In genomic region chr12:13462450-13462849, GRCh38 we compare ENCODE assay signal across 38 cellular contexts.
"Had no signal": no experiment of that assay in that cellular context is flagged by ENCODE, and none has a peak within 500 bp of the region (broad histone marks: within the 10 kb centered on the region; RNA-seq: fewer than 3 reads in every experiment).

No MANE protein-coding gene starts in this region.

- H3K4me3 Mint-ChIP-seq: activated naive CD4-positive, alpha-beta T cell treated with anti-CD3 and anti-CD28 coated beads for 36 hours; activated naive CD4-positive, alpha-beta T cell treated with anti-CD3 and anti-CD28 coated beads, Interleukin-2, amount 10 ng/mL, durations not matched to agents 7 days and 5 days; activated naive CD4-positive, alpha-beta T cell treated with anti-CD3 and anti-CD28 coated beads, Interleukin-2, amount 50 U/mL, for 24 hours; activated naive CD8-positive, alpha-beta T cell; activated naive CD8-positive, alpha-beta T cell treated with anti-CD3 and anti-CD28 coated beads for 36 hours; activated naive CD8-positive, alpha-beta T cell treated with anti-CD3 and anti-CD28 coated beads, Interleukin-2, amount 10 ng/mL, durations not matched to agents 7 days and 5 days; activated naive CD8-positive, alpha-beta T cell treated with anti-CD3 and anti-CD28 coated beads, Interleukin-2, amount 50 U/mL, for 24 hours; activated T-cell treated with anti-CD3 and anti-CD28 coated beads, Interleukin-2, amount 50 U/mL, for 24 hours; activated T-cell treated with anti-CD3 and anti-CD28 coated beads, Interleukin-2, amount 50 U/mL, for 4 hours; activated T-cell treated with anti-CD3 and anti-CD28 coated beads, Interleukin-2, amount 50 U/mL, for 72 hours; activated T-helper 1 cell treated with anti-CD3 and anti-CD28 coated beads, Interleukin-12 subunit alpha, Interleukin-12 subunit beta, Interleukin-2, Interleukin-4 antibody, amounts not matched to agents 30 ng/mL and 10 ng/mL and 1 ng/mL, durations not matched to agents 14 hours and 24 hours and 36 hours; activated T-helper 17 cell treated with anti-CD3 and anti-CD28 coated beads, Interleukin-2, amount 50 U/mL, for 72 hours; brain; central memory CD8-positive, alpha-beta T cell had no signal

- H3K27me3 Mint-ChIP-seq: activated naive CD4-positive, alpha-beta T cell treated with anti-CD3 and anti-CD28 coated beads, Interleukin-2, amount 10 ng/mL, durations not matched to agents 7 days and 5 days had no signal

- H3K27ac ChIP-seq: adrenal gland, ascending aorta, body of pancreas, brain microvascular endothelial cell, breast epithelium, cardiac muscle cell had no signal

- H3K4me3 ChIP-seq: adrenal gland, ascending aorta, body of pancreas, breast epithelium, cardiac muscle cell had no signal

- H3K9me3 Mint-ChIP-seq: activated naive CD4-positive, alpha-beta T cell treated with anti-CD3 and anti-CD28 coated beads for 36 hours; activated naive CD4-positive, alpha-beta T cell treated with anti-CD3 and anti-CD28 coated beads, Interleukin-2, amount 10 ng/mL, durations not matched to agents 7 days and 5 days; activated naive CD4-positive, alpha-beta T cell treated with anti-CD3 and anti-CD28 coated beads, Interleukin-2, amount 50 U/mL, for 72 hours; activated naive CD8-positive, alpha-beta T cell treated with anti-CD3 and anti-CD28 coated beads for 36 hours; activated naive CD8-positive, alpha-beta T cell treated with anti-CD3 and anti-CD28 coated beads, Interleukin-2, amount 10 ng/mL, durations not matched to agents 7 days and 5 days; activated naive CD8-positive, alpha-beta T cell treated with anti-CD3 and anti-CD28 coated beads, Interleukin-2, amount 50 U/mL, for 24 hours; activated T-cell treated with anti-CD3 and anti-CD28 coated beads, Interleukin-2, amount 50 U/mL, for 24 hours; activated T-cell treated with anti-CD3 and anti-CD28 coated beads, Interleukin-2, amount 50 U/mL, for 4 hours; activated T-cell treated with anti-CD3 and anti-CD28 coated beads, Interleukin-2, amount 50 U/mL, for 72 hours; activated T-helper 1 cell treated with anti-CD3 and anti-CD28 coated beads, Interleukin-12 subunit alpha, Interleukin-12 subunit beta, Interleukin-2, Interleukin-4 antibody, amounts not matched to agents 30 ng/mL and 10 ng/mL and 1 ng/mL, durations not matched to agents 14 hours and 24 hours and 36 hours; activated T-helper 17 cell treated with anti-CD3 and anti-CD28 coated beads, Interleukin-2, amount 50 U/mL, for 72 hours; activated T-helper 2 cell treated with anti-CD3 and anti-CD28 coated beads, Interferon-gamma antibody, Interleukin-2, Interleukin-4, amounts not matched to agents 10 μg/mL and 5 μg/mL and 100 μg/mL, durations not matched to agents 14 hours and 24 hours and 36 hours; brain; central memory CD8-positive, alpha-beta T cell had no signal

- DNase-seq: activated effector memory CD4-positive, alpha-beta T cell treated with anti-CD3 and anti-CD28 coated beads, Interleukin-2, amount 50 U/mL, for 16 hours; activated effector memory CD4-positive, alpha-beta T cell treated with Interleukin-2 at 50 U/mL for 16 hours; activated gamma-delta T cell; activated gamma-delta T cell treated with Interleukin-2 at 50 U/mL for 16 hours; activated naive CD4-positive, alpha-beta T cell; activated naive CD4-positive, alpha-beta T cell treated with anti-CD3 and anti-CD28 coated beads for 36 hours; activated naive CD4-positive, alpha-beta T cell treated with anti-CD3 and anti-CD28 coated beads, Interleukin-2, amount 10 ng/mL, durations not matched to agents 7 days and 5 days; activated naive CD4-positive, alpha-beta T cell treated with anti-CD3 and anti-CD28 coated beads, Interleukin-2, amount 50 U/mL, for 16 hours; activated naive CD4-positive, alpha-beta T cell treated with Interleukin-2 at 50 U/mL for 16 hours; activated naive CD8-positive, alpha-beta T cell treated with anti-CD3 and anti-CD28 coated beads for 36 hours; activated naive CD8-positive, alpha-beta T cell treated with anti-CD3 and anti-CD28 coated beads, Interleukin-2, amount 10 ng/mL, durations not matched to agents 7 days and 5 days; activated naive CD8-positive, alpha-beta T cell treated with anti-CD3 and anti-CD28 coated beads, Interleukin-2, amount 50 U/mL, for 24 hours; activated T-cell treated with anti-CD3 and anti-CD28 coated beads, Interleukin-2, amount 50 U/mL, for 1 hour; activated T-cell treated with anti-CD3 and anti-CD28 coated beads, Interleukin-2, amount 50 U/mL, for 24 hours; activated T-cell treated with anti-CD3 and anti-CD28 coated beads, Interleukin-2, amount 50 U/mL, for 4 hours; activated T-cell treated with anti-CD3 and anti-CD28 coated beads, Interleukin-2, amount 50 U/mL, for 48 hours; activated T-cell treated with anti-CD3 and anti-CD28 coated beads, Interleukin-2, amount 50 U/mL, for 72 hours; adrenal gland; amniotic stem cell; amygdala; anterior cingulate cortex; aorta; body of pancreas; brain microvascular endothelial cell; caudate nucleus; central memory CD4-positive, alpha-beta T cell; cerebellar nuclear complex had no signal

- H3K27me3 ChIP-seq: adrenal gland, ascending aorta, brain microvascular endothelial cell, breast epithelium, cardiac muscle cell had no signal

- H3K27ac Mint-ChIP-seq: activated naive CD4-positive, alpha-beta T cell treated with anti-CD3 and anti-CD28 coated beads for 36 hours; activated naive CD4-positive, alpha-beta T cell treated with anti-CD3 and anti-CD28 coated beads, Interleukin-2, amount 10 ng/mL, durations not matched to agents 7 days and 5 days; activated naive CD4-positive, alpha-beta T cell treated with anti-CD3 and anti-CD28 coated beads, Interleukin-2, amount 50 U/mL, for 24 hours; activated naive CD4-positive, alpha-beta T cell treated with anti-CD3 and anti-CD28 coated beads, Interleukin-2, amount 50 U/mL, for 72 hours; activated naive CD8-positive, alpha-beta T cell; activated naive CD8-positive, alpha-beta T cell treated with anti-CD3 and anti-CD28 coated beads for 36 hours; activated naive CD8-positive, alpha-beta T cell treated with anti-CD3 and anti-CD28 coated beads, Interleukin-2, amount 10 ng/mL, durations not matched to agents 7 days and 5 days; activated naive CD8-positive, alpha-beta T cell treated with anti-CD3 and anti-CD28 coated beads, Interleukin-2, amount 50 U/mL, for 24 hours; activated T-cell treated with anti-CD3 and anti-CD28 coated beads, Interleukin-2, amount 50 U/mL, for 24 hours; activated T-cell treated with anti-CD3 and anti-CD28 coated beads, Interleukin-2, amount 50 U/mL, for 72 hours; activated T-helper 1 cell treated with anti-CD3 and anti-CD28 coated beads, Interleukin-12 subunit alpha, Interleukin-12 subunit beta, Interleukin-2, Interleukin-4 antibody, amounts not matched to agents 30 ng/mL and 10 ng/mL and 1 ng/mL, durations not matched to agents 14 hours and 24 hours and 36 hours; activated T-helper 17 cell treated with anti-CD3 and anti-CD28 coated beads, Interleukin-2, amount 50 U/mL, for 72 hours; activated T-helper 2 cell treated with anti-CD3 and anti-CD28 coated beads, Interferon-gamma antibody, Interleukin-2, Interleukin-4, amounts not matched to agents 10 μg/mL and 5 μg/mL and 100 μg/mL, durations not matched to agents 14 hours and 24 hours and 36 hours; brain had no signal

- H3K36me3 ChIP-seq: adrenal gland, ascending aorta, brain microvascular endothelial cell, breast epithelium, cardiac muscle cell had no signal

- H3K9me3 ChIP-seq: adrenal gland, ascending aorta, body of pancreas, breast epithelium had no signal

- H3K4me1 Mint-ChIP-seq: activated naive CD4-positive, alpha-beta T cell treated with anti-CD3 and anti-CD28 coated beads, Interleukin-2, amount 10 ng/mL, durations not matched to agents 7 days and 5 days; activated naive CD4-positive, alpha-beta T cell treated with anti-CD3 and anti-CD28 coated beads, Interleukin-2, amount 50 U/mL, for 24 hours; activated naive CD8-positive, alpha-beta T cell treated with anti-CD3 and anti-CD28 coated beads for 36 hours; activated naive CD8-positive, alpha-beta T cell treated with anti-CD3 and anti-CD28 coated beads, Interleukin-2, amount 10 ng/mL, durations not matched to agents 7 days and 5 days; activated naive CD8-positive, alpha-beta T cell treated with anti-CD3 and anti-CD28 coated beads, Interleukin-2, amount 50 U/mL, for 24 hours; activated T-helper 17 cell treated with anti-CD3 and anti-CD28 coated beads, Interleukin-2, amount 50 U/mL, for 72 hours; central memory CD8-positive, alpha-beta T cell had no signal

- H3K36me3 Mint-ChIP-seq: activated naive CD4-positive, alpha-beta T cell treated with anti-CD3 and anti-CD28 coated beads, Interleukin-2, amount 10 ng/mL, durations not matched to agents 7 days and 5 days; activated naive CD4-positive, alpha-beta T cell treated with anti-CD3 and anti-CD28 coated beads, Interleukin-2, amount 50 U/mL, for 24 hours; activated naive CD4-positive, alpha-beta T cell treated with anti-CD3 and anti-CD28 coated beads, Interleukin-2, amount 50 U/mL, for 72 hours; activated naive CD8-positive, alpha-beta T cell; activated naive CD8-positive, alpha-beta T cell treated with anti-CD3 and anti-CD28 coated beads for 36 hours; activated naive CD8-positive, alpha-beta T cell treated with anti-CD3 and anti-CD28 coated beads, Interleukin-2, amount 10 ng/mL, durations not matched to agents 7 days and 5 days; brain had no signal

- ATAC-seq: activated naive CD4-positive, alpha-beta T cell treated with anti-CD3 and anti-CD28 coated beads, Interleukin-2, amount 50 U/mL, for 72 hours; activated naive CD8-positive, alpha-beta T cell treated with anti-CD3 and anti-CD28 coated beads, Interleukin-2, amount 50 U/mL, for 24 hours; activated T-cell treated with anti-CD3 and anti-CD28 coated beads, Interleukin-2, amount 50 U/mL, for 4 hours; activated T-cell treated with anti-CD3 and anti-CD28 coated beads, Interleukin-2, amount 50 U/mL, for 72 hours; activated T-helper 17 cell treated with anti-CD3 and anti-CD28 coated beads, Interleukin-2, amount 50 U/mL, for 72 hours; body of pancreas had no signal

- H3K4me1 ChIP-seq: adrenal gland, ascending aorta, body of pancreas, breast epithelium had no signal
